ENCODE assay signal across 1 cellular context in genomic region chr1:43370564-43370963, GRCh38.
TF ChIP-seq lines count a peak whose summit lies in the region.

No MANE protein-coding gene starts in this region.

TF ChIP-seq in HCT116, 20 proteins besides CTCF, POLR2A, EP300 and RAD21:
- no peak for TF ChIP-seq SIN3A (IDR thresholded peaks at IDR 0.05; ENCODE audit: low read depth)
- TF ChIP-seq POLR2AphosphoS5 (IDR thresholded peaks at IDR 0.05; ENCODE audit: low read depth, low read length) = peak; percentile 47
